1 cellular context compared by ENCODE assay signal in the genomic region with DNA sequence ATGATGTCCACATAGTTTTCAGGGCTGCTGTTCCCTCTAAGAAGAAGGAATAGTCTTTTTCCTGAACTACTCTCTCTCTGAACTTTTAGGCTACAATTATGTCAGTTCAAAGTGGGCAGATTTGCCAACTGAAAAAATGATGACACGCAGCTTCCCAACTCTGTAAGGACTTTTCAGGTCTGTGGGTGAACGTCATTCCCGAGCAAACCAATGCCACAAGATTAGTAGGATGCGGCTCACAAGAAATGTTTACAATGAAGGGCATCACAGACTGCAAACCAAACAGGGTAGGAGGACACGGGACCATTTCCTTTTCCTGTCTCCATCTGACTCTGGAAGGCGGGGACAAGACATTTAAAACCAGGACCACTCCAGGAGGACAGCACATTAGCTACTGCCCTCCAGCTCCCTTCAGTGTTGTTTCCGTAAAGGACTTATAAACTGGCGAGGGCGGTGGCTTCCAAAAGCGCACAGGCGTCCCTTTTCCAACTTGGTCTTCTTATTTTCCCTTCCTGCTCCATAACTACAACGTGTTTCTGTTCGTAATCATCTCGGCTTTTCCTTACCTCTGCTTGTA.
TF ChIP-seq lines count a peak whose summit lies in the region.

No MANE protein-coding gene starts in this region.

TF ChIP-seq in GM23338, 12 proteins besides CTCF, POLR2A, EP300 and RAD21 (continued from another document):
- TF ChIP-seq, protein P1, sequence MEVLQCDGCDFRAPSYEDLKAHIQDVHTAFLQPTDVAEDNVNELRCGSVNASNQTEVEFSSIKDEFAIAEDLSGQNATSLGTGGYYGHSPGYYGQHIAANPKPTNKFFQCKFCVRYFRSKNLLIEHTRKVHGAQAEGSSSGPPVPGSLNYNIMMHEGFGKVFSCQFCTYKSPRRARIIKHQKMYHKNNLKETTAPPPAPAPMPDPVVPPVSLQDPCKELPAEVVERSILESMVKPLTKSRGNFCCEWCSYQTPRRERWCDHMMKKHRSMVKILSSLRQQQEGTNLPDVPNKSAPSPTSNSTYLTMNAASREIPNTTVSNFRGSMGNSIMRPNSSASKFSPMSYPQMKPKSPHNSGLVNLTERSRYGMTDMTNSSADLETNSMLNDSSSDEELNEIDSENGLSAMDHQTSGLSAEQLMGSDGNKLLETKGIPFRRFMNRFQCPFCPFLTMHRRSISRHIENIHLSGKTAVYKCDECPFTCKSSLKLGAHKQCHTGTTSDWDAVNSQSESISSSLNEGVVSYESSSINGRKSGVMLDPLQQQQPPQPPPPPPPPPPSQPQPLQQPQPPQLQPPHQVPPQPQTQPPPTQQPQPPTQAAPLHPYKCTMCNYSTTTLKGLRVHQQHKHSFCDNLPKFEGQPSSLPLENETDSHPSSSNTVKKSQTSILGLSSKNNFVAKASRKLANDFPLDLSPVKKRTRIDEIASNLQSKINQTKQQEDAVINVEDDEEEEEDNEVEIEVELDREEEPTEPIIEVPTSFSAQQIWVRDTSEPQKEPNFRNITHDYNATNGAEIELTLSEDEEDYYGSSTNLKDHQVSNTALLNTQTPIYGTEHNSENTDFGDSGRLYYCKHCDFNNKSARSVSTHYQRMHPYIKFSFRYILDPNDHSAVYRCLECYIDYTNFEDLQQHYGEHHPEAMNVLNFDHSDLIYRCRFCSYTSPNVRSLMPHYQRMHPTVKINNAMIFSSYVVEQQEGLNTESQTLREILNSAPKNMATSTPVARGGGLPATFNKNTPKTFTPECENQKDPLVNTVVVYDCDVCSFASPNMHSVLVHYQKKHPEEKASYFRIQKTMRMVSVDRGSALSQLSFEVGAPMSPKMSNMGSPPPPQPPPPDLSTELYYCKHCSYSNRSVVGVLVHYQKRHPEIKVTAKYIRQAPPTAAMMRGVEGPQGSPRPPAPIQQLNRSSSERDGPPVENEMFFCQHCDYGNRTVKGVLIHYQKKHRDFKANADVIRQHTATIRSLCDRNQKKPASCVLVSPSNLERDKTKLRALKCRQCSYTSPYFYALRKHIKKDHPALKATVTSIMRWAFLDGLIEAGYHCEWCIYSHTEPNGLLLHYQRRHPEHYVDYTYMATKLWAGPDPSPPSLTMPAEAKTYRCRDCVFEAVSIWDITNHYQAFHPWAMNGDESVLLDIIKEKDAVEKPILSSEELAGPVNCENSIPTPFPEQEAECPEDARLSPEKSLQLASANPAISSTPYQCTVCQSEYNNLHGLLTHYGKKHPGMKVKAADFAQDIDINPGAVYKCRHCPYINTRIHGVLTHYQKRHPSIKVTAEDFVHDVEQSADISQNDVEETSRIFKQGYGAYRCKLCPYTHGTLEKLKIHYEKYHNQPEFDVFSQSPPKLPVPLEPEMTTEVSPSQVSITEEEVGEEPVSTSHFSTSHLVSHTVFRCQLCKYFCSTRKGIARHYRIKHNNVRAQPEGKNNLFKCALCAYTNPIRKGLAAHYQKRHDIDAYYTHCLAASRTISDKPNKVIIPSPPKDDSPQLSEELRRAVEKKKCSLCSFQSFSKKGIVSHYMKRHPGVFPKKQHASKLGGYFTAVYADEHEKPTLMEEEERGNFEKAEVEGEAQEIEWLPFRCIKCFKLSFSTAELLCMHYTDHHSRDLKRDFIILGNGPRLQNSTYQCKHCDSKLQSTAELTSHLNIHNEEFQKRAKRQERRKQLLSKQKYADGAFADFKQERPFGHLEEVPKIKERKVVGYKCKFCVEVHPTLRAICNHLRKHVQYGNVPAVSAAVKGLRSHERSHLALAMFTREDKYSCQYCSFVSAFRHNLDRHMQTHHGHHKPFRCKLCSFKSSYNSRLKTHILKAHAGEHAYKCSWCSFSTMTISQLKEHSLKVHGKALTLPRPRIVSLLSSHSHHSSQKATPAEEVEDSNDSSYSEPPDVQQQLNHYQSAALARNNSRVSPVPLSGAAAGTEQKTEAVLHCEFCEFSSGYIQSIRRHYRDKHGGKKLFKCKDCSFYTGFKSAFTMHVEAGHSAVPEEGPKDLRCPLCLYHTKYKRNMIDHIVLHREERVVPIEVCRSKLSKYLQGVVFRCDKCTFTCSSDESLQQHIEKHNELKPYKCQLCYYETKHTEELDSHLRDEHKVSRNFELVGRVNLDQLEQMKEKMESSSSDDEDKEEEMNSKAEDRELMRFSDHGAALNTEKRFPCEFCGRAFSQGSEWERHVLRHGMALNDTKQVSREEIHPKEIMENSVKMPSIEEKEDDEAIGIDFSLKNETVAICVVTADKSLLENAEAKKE (CRISPR knock-in tag; IDR thresholded peaks at IDR 0.05), result no peak
- no peak for TF ChIP-seq NANOG (IDR thresholded peaks at IDR 0.05; ENCODE audit: borderline replicate concordance)
- TF ChIP-seq EZH2 (IDR thresholded peaks at IDR 0.05; ENCODE audit: low read depth, unreplicated experiment), result no peak
- no peak for TF ChIP-seq ZNF331 (CRISPR knock-in tag; IDR thresholded peaks at IDR 0.05; ENCODE audit: low read depth)
- no peak for TF ChIP-seq JUNB (IDR thresholded peaks at IDR 0.05; ENCODE audit: unreplicated experiment)
- TF ChIP-seq ZNF114 (CRISPR knock-in tag; IDR thresholded peaks at IDR 0.05), result no peak
- TF ChIP-seq, protein P2, sequence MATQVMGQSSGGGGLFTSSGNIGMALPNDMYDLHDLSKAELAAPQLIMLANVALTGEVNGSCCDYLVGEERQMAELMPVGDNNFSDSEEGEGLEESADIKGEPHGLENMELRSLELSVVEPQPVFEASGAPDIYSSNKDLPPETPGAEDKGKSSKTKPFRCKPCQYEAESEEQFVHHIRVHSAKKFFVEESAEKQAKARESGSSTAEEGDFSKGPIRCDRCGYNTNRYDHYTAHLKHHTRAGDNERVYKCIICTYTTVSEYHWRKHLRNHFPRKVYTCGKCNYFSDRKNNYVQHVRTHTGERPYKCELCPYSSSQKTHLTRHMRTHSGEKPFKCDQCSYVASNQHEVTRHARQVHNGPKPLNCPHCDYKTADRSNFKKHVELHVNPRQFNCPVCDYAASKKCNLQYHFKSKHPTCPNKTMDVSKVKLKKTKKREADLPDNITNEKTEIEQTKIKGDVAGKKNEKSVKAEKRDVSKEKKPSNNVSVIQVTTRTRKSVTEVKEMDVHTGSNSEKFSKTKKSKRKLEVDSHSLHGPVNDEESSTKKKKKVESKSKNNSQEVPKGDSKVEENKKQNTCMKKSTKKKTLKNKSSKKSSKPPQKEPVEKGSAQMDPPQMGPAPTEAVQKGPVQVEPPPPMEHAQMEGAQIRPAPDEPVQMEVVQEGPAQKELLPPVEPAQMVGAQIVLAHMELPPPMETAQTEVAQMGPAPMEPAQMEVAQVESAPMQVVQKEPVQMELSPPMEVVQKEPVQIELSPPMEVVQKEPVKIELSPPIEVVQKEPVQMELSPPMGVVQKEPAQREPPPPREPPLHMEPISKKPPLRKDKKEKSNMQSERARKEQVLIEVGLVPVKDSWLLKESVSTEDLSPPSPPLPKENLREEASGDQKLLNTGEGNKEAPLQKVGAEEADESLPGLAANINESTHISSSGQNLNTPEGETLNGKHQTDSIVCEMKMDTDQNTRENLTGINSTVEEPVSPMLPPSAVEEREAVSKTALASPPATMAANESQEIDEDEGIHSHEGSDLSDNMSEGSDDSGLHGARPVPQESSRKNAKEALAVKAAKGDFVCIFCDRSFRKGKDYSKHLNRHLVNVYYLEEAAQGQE (IDR thresholded peaks at IDR 0.05; ENCODE audit: unreplicated experiment), result no peak
- TF ChIP-seq CREB1 (CRISPR knock-in tag; IDR thresholded peaks at IDR 0.05; ENCODE audit: low read depth), result no peak
- no peak for TF ChIP-seq POLR2AphosphoS5 (IDR thresholded peaks at IDR 0.05; ENCODE audit: low read depth)
- no peak for TF ChIP-seq EZH2phosphoT487 (IDR thresholded peaks at IDR 0.05; ENCODE audit: unreplicated experiment)
